ENCODE assay signal across 11 cellular contexts in the genomic region with DNA sequence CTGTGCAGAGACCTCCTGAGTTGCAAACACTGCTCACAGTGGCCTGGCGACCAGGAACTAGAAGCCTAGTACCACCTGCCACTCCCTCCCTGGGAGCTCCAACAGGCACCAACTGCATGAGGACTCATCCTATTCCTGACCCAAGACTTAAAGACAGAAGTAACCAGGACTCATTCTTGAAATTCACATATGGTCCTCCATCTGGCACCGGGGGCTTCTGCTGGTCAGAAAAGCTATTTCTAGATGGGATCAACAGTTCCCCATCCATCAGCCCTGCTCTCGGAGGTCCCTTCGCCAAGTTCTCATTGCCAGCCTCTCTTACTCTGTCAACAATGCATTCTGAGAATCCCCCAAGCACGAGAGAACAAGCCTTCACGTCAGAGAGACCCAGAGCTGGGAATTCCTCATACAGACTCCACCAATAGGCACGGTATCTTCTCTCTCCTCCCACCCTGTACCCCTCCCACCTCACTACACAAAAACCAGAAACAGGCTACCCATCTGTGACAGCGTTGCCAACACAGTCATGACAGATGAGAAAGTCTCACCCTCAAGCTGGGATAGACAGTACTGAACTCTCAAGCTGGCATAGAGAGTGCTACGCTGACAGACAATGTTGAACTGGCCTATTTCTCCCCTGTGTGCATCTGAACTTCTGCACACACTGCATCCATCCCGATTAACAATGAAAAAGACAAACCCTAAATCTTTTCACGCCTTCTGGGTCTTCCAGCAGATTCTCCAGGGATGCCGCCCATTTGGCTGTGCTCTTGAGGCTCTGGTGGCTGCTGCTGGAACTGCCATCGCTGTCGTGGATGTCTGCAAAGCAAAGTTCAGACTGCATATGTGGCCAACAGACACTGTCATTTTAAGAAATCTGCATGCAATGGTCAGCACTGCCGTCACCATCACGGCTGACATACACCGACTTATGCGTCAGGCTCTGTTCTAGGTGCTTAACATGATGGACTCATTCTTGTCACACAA. TPM values are rescaled to one million over a fixed set of nuclear protein-coding genes. Genes with fewer than 3 reads are reported as not detected.
DNase-seq lines count a peak whose midpoint lies in the region; ATAC-seq and TF ChIP-seq lines count a peak whose summit lies in the region.
"Had no signal": no experiment of that assay in that cellular context is flagged by ENCODE, and none has a peak within 500 bp of the region (broad histone marks: within the 10 kb centered on the region; RNA-seq: fewer than 3 reads in every experiment).

No MANE protein-coding gene starts in this region.

- in situ Hi-C loops in GM13976 (cut with MboI; ENCODE audit: low sequenced_read_pairs, unreplicated experiment) = no loop called here

- POLR2A ChIA-PET in CD4-positive, alpha-beta memory T cell (lab: Charles Lee; ENCODE audit: partially characterized antibody) = interaction anchor here (0.6 to 1.9 kb wide), 3 partner anchors 14 to 101 kb away, joined by 3 to 5 read pairs (median 3); partner anchors contain the start of gene RGS10
- POLR2A ChIA-PET in activated CD8-positive, alpha-beta T cell treated with anti-CD3 and anti-CD28 coated beads for 36 hours (lab: Charles Lee) = interaction anchor here (1.8 to 5.0 kb wide), 3 partner anchors 8 to 11 kb away, joined by 7 to 28 read pairs (median 11); no protein-coding TSS in a partner anchor

- H3K27ac Mint-ChIP-seq in CD4-positive, alpha-beta memory T cell = peak overlapping the region in 5 of 7 donors; percentile 29 to 78 (median 53)
- peak overlapping the region; percentile 75 for H3K27ac Mint-ChIP-seq in activated CD8-positive, alpha-beta T cell treated with anti-CD3 and anti-CD28 coated beads for 36 hours
- no peak overlapping the region for H3K27ac Mint-ChIP-seq in mesothelial cell of epicardium

- H3K4me1 ChIP-seq in CD4-positive, alpha-beta memory T cell (ENCODE audit: insufficient read depth, low read length) = peaks cover 19% of the 10 kb centered on the region
- H3K4me1 ChIP-seq in breast epithelium = no peaks in the 10 kb centered on the region

- DNase-seq in CD4-positive, alpha-beta memory T cell = no peak
- DNase-seq in activated CD8-positive, alpha-beta T cell treated with anti-CD3 and anti-CD28 coated beads for 36 hours = peak; percentile 39
- DNase-seq in mesothelial cell of epicardium (ENCODE audit: low spot score in 2 of 2, unreplicated experiment in 2 of 2) (no peak), GM13976 (ENCODE audit: low spot score) (no peak), breast epithelium (ENCODE audit: low spot score in 2 of 2) (no peak)
- DNase-seq: H7, small intestine had no signal

- H3K9me3 Mint-ChIP-seq in CD4-positive, alpha-beta memory T cell = no peaks in the 10 kb centered on the region
- no peaks in the 10 kb centered on the region for H3K9me3 Mint-ChIP-seq in activated CD8-positive, alpha-beta T cell treated with anti-CD3 and anti-CD28 coated beads for 36 hours
- H3K9me3 Mint-ChIP-seq in mesothelial cell of epicardium = no peaks in the 10 kb centered on the region

- H3K4me1 Mint-ChIP-seq in CD4-positive, alpha-beta memory T cell = peaks cover 23 to 53% (median 26%) of the 10 kb centered on the region in 4 donors
- peaks cover 76% of the 10 kb centered on the region for H3K4me1 Mint-ChIP-seq in activated CD8-positive, alpha-beta T cell treated with anti-CD3 and anti-CD28 coated beads for 36 hours (ENCODE audit: low read depth)
- peaks cover 30% of the 10 kb centered on the region for H3K4me1 Mint-ChIP-seq in mesothelial cell of epicardium

- H3K27me3 ChIP-seq in CD4-positive, alpha-beta memory T cell (ENCODE audit: insufficient read depth, low read length) = no peaks in the 10 kb centered on the region
- H3K27me3 ChIP-seq in breast epithelium = no peaks in the 10 kb centered on the region

- H3K4me3 ChIP-seq in CD4-positive, alpha-beta memory T cell (ENCODE audit: low read length in 2 of 2) = no peak overlapping the region
- H3K4me3 ChIP-seq in GM12875 (ENCODE audit: low read depth, low read length) = no peak overlapping the region
- no peak overlapping the region for H3K4me3 ChIP-seq in breast epithelium

- H3K36me3 Mint-ChIP-seq in CD4-positive, alpha-beta memory T cell = peaks cover 34 to 47% of the 10 kb centered on the region in 2 donors
- peaks cover 66% of the 10 kb centered on the region for H3K36me3 Mint-ChIP-seq in activated CD8-positive, alpha-beta T cell treated with anti-CD3 and anti-CD28 coated beads for 36 hours (ENCODE audit: low read depth)
- H3K36me3 Mint-ChIP-seq in mesothelial cell of epicardium = peaks cover under 1% of the 10 kb centered on the region

- H3K27me3 Mint-ChIP-seq in CD4-positive, alpha-beta memory T cell = no peaks in the 10 kb centered on the region
- H3K27me3 Mint-ChIP-seq in activated CD8-positive, alpha-beta T cell treated with anti-CD3 and anti-CD28 coated beads for 36 hours = no peaks in the 10 kb centered on the region
- H3K27me3 Mint-ChIP-seq in mesothelial cell of epicardium (ENCODE audit: low read depth) = no peaks in the 10 kb centered on the region

- H3K4me3 Mint-ChIP-seq in CD4-positive, alpha-beta memory T cell = peak overlapping the region in 1 of 8 donors; percentile 49
- no peak overlapping the region for H3K4me3 Mint-ChIP-seq in activated CD8-positive, alpha-beta T cell treated with anti-CD3 and anti-CD28 coated beads for 36 hours
- no peak overlapping the region for H3K4me3 Mint-ChIP-seq in mesothelial cell of epicardium

- peak; percentile 72 for ATAC-seq in activated CD8-positive, alpha-beta T cell treated with anti-CD3 and anti-CD28 coated beads for 36 hours
- no peak for ATAC-seq in HG03460 (IDR thresholded peaks at IDR 0.05; ENCODE audit: unreplicated experiment)
- no peak for ATAC-seq in GM18511 (IDR thresholded peaks at IDR 0.05; ENCODE audit: unreplicated experiment)

- no peak for TF ChIP-seq POLR2A in breast epithelium (IDR thresholded peaks at IDR 0.05)

- no peaks in the 10 kb centered on the region for H3K9me3 ChIP-seq in CD4-positive, alpha-beta memory T cell (ENCODE audit: control insufficient read depth in 1 of 2, low read length in 2 of 2)
- no peaks in the 10 kb centered on the region for H3K9me3 ChIP-seq in breast epithelium

- intact Hi-C loops in CD4-positive, alpha-beta memory T cell (cut with micrococcal nuclease) = no loop called here
- intact Hi-C loops in activated CD8-positive, alpha-beta T cell treated with anti-CD3 and anti-CD28 coated beads for 36 hours (cut with micrococcal nuclease) = no loop called here
- intact Hi-C loops in breast epithelium (cut with DNase I; ENCODE audit: low total_unique reads) = no loop called here

- H3K36me3 ChIP-seq in CD4-positive, alpha-beta memory T cell (ENCODE audit: insufficient read depth, low read length) = peaks cover 48% of the 10 kb centered on the region
- no peaks in the 10 kb centered on the region for H3K36me3 ChIP-seq in breast epithelium

- CTCF ChIA-PET in CD4-positive, alpha-beta memory T cell (lab: Charles Lee; ENCODE audit: partially characterized antibody) = interaction anchor here (0.7 to 1.2 kb wide), 4 partner anchors 9 to 325 kb away, joined by 3 read pairs; no protein-coding TSS in a partner anchor
- CTCF ChIA-PET in activated CD8-positive, alpha-beta T cell treated with anti-CD3 and anti-CD28 coated beads for 36 hours (lab: Charles Lee) = interaction anchor here (0.6 to 4.9 kb wide), 11 partner anchors 8 to 321 kb away, joined by 3 to 18 read pairs (median 4); no protein-coding TSS in a partner anchor

- no peak overlapping the region for H3K27ac ChIP-seq in CD4-positive, alpha-beta memory T cell (ENCODE audit: low read depth, low read length)
- no peak overlapping the region for H3K27ac ChIP-seq in breast epithelium
- H3K27ac ChIP-seq: epithelial cell of prostate had no signal

- TF ChIP-seq CTCF in GM12875 (IDR thresholded peaks at IDR 0.05; ENCODE audit: borderline replicate concordance, insufficient read depth, low read depth, low read length) = peak; percentile 43; the same call in 1 of the 2 replicates
- TF ChIP-seq CTCF in activated CD8-positive, alpha-beta T cell treated with anti-CD3 and anti-CD28 coated beads for 36 hours (IDR thresholded peaks at IDR 0.05) = no peak
- TF ChIP-seq CTCF in mesothelial cell of epicardium (IDR thresholded peaks at IDR 0.05; ENCODE audit: unreplicated experiment) = peak; percentile 29
- TF ChIP-seq CTCF in GM13976 (IDR thresholded peaks at IDR 0.05; ENCODE audit: borderline replicate concordance, control extremely low read depth, extremely low read depth, insufficient read depth, missing control alignments) = no peak
- no peak for TF ChIP-seq CTCF in breast epithelium (IDR thresholded peaks at IDR 0.05)

RNA-seq across cellular contexts. Expression of gene RGS10, which starts 15.6 kb away (rescaled TPM):
- 100 to 1,000 TPM; 115 to 122 TPM for total RNA-seq in CD4-positive, alpha-beta memory T cell
- polyA plus RNA-seq in CD4-positive, alpha-beta memory T cell = 100 to 1,000 TPM; 153 to 187 TPM
- 100 to 1,000 TPM; 207 to 220 TPM for total RNA-seq in activated CD8-positive, alpha-beta T cell treated with anti-CD3 and anti-CD28 coated beads for 36 hours
- total RNA-seq in mesothelial cell of epicardium = 15.4 to 17.4 TPM (median 16.7 TPM) in 3 replicates
- 10 to 100 TPM; 34.0 to 39.2 (median 36.4) TPM for total RNA-seq in breast epithelium

Comparison
In these comparisons a context has a peak if more than half of its experiments do, and no peak if none do; other contexts are left out.
1. CTCF ChIP-seq: peak in GM12875 (single experiment) and mesothelial cell of epicardium (single experiment); none in activated CD8-positive, alpha-beta T cell treated with anti-CD3 and anti-CD28 coated beads for 36 hours (single experiment), GM13976 (single experiment) and breast epithelium (0 of 3).